13 cellular contexts compared by ENCODE assay signal in the genomic region with DNA sequence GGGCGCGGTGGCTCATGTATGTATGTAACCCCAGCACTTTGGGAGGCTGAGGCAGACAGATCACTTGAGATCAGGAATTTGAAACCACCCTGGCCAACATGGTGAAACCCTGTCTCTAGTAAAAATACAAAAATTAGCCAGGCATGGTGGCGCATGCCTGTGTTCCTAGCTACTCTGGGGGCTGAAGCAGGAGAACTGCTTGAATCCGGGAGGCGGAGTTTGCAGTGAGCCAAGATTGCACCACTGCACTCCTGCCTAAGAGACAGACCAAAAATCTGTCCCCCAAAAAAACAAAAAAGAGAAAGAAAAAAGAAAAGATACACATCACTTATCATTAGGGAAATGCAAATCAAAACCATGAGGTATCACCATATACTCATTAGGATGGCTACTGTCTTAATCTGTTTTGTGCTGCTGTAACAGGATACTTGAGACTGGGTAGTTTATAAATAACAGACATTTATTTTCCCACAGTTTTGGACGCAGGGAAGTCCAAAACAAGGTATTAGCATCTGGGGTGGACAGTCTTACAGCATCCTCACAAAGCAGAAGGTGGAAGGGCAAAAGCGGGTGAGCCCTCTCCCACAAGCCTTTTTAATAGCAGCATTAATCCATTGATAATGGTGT. TPM values are rescaled to one million over a fixed set of nuclear protein-coding genes. Genes with fewer than 3 reads are reported as not detected.
DNase-seq lines count a peak whose midpoint lies in the region; ATAC-seq and TF ChIP-seq lines count a peak whose summit lies in the region.
"Not testable (repeated sequence)": the region's sequence is repeated elsewhere in the genome, so short reads cannot be mapped to it uniquely, and the experiment has no call there.
"Had no signal": no experiment of that assay in that cellular context is flagged by ENCODE, and none has a peak within 500 bp of the region (broad histone marks: within the 10 kb centered on the region; RNA-seq: fewer than 3 reads in every experiment).

No MANE protein-coding gene starts in this region.

- H3K27me3 ChIP-seq in H9 (ENCODE audit: insufficient read depth, low read length); cardiac muscle cell; left ventricle myocardium inferior (ENCODE audit: low read depth); parathyroid adenoma (ENCODE audit: control insufficient read depth, insufficient read depth, low read length); gastrocnemius medialis; thyroid gland: not testable (repeated sequence)

- not testable (repeated sequence) for H3K79me1 ChIP-seq in H9 (ENCODE audit: insufficient read depth, low read depth, low read length, poor library complexity, severe bottlenecking)

- not testable (repeated sequence) for H3K36me3 Mint-ChIP-seq in H9 (ENCODE audit: insufficient read depth in 1 of 3, low read depth in 3 of 3)

- not testable (repeated sequence) for H2BK12ac ChIP-seq in H9 (ENCODE audit: insufficient read length, low read depth, low read length)

- H4K91ac ChIP-seq in H9 (ENCODE audit: insufficient read length, low read depth, low read length) = not testable (repeated sequence)

- H3K36me3 ChIP-seq in cardiac muscle cell; left ventricle myocardium inferior; parathyroid adenoma (ENCODE audit: control insufficient read depth, insufficient read depth, low read length); gastrocnemius medialis; thyroid gland: not testable (repeated sequence)

- not testable (repeated sequence) for H4K20me1 ChIP-seq in H9 (ENCODE audit: control insufficient read depth, insufficient read depth, insufficient read length)

- not testable (repeated sequence) for H4K8ac ChIP-seq in H9 (replicated peaks; ENCODE audit: insufficient read length, low read depth, low read length)

- DNase-seq in H9; cardiac muscle cell (ENCODE audit: low read depth in 1 of 2, low spot score in 1 of 2); left ventricle myocardium inferior: not testable (repeated sequence)
- DNase-seq in fibroblast of peridontal ligament (ENCODE audit: extremely low read depth) (peak; percentile 2), myocyte (ENCODE audit: low read depth) (peak; percentile 18), gastrocnemius medialis (peak in 1 of 2 donors; percentile 27), thyroid gland (peak; percentile 34 to 51)

- not testable (repeated sequence) for H3K14ac ChIP-seq in H9 (ENCODE audit: insufficient read depth, low read length)

- not testable (repeated sequence) for H3K4me3 Mint-ChIP-seq in H9

- H2AFZ ChIP-seq in H9 (ENCODE audit: low read length); parathyroid adenoma: not testable (repeated sequence)

- H3K9me3 Mint-ChIP-seq in H9 = not testable (repeated sequence)

- not testable (repeated sequence) for H3K4me1 ChIP-seq in H9 (ENCODE audit: insufficient read depth, low read length); cardiac muscle cell (ENCODE audit: low read depth); parathyroid adenoma; thyroid gland
- H3K4me1 ChIP-seq in left ventricle myocardium inferior (peaks cover 23% of the 10 kb centered on the region), gastrocnemius medialis (peaks cover 13 to 15% of the 10 kb centered on the region in 2 donors)

- not testable (repeated sequence) for H2AK5ac ChIP-seq in H9 (ENCODE audit: insufficient read length, low read length)

- ATAC-seq in gastrocnemius medialis = peak; percentile 60 to 64

- H3K27ac Mint-ChIP-seq in H9 = peak overlapping the region in 2 of 3 experiments; percentile 47; a peak in 3 of 7 replicates

- H3K27me3 Mint-ChIP-seq in H9 (ENCODE audit: low read depth) = not testable (repeated sequence)

- not testable (repeated sequence) for H3K27ac ChIP-seq in H9 (ENCODE audit: insufficient read length, low read depth, low read length); thyroid gland
- H3K27ac ChIP-seq in cardiac muscle cell (peak overlapping the region; percentile 60), left ventricle myocardium inferior (replicated peaks) (peak overlapping the region; percentile 75), parathyroid adenoma (peak overlapping the region; percentile 42), gastrocnemius medialis (peak overlapping the region; percentile 66 to 76 (median 68))

- H3K9me3 ChIP-seq in H9 (ENCODE audit: control insufficient read depth, low read depth, low read length); cardiac muscle cell (ENCODE audit: low read depth); parathyroid adenoma (ENCODE audit: control insufficient read depth, low read length); gastrocnemius medialis; thyroid gland: not testable (repeated sequence)
- peaks cover 10% of the 10 kb centered on the region for H3K9me3 ChIP-seq in left ventricle myocardium inferior (replicated peaks)

- not testable (repeated sequence) for H2BK5ac ChIP-seq in H9 (ENCODE audit: insufficient read length, low read length)

- H3K23ac ChIP-seq in H9 (ENCODE audit: insufficient read length, low read depth, low read length) = not testable (repeated sequence)

- H2BK20ac ChIP-seq in H9 (ENCODE audit: low read depth, low read length, poor library complexity, severe bottlenecking) = not testable (repeated sequence)

- not testable (repeated sequence) for H3K79me2 ChIP-seq in H9 (ENCODE audit: insufficient read depth, low read length); parathyroid adenoma

- not testable (repeated sequence) for H3K4me2 ChIP-seq in H9 (ENCODE audit: insufficient read depth, insufficient read length, low read length); parathyroid adenoma (ENCODE audit: low read length)

- H3K4ac ChIP-seq in H9 (ENCODE audit: low read depth, low read length) = not testable (repeated sequence)

- H3K56ac ChIP-seq in H9 (ENCODE audit: insufficient read length, low read depth, low read length) = not testable (repeated sequence)

- no CpG with 5 or more reads among the region's 7 CpGs for WGBS in H9 (ENCODE audit: extremely low coverage, insufficient read length, low lambda C conversion rate)
- whole genome bisulfite sequencing in thyroid gland, 2 donors = 87 to 90% methylated on average over 7 of the region's 7 CpGs

- peaks cover 14 to 16% of the 10 kb centered on the region in 2 experiments for H3K4me1 Mint-ChIP-seq in H9

- not testable (repeated sequence) for H3K9ac ChIP-seq in H9 (ENCODE audit: extremely low read depth, insufficient read length, low read length); parathyroid adenoma

- intact Hi-C loops in left ventricle myocardium inferior (cut with micrococcal nuclease); gastrocnemius medialis (cut with DNase I; ENCODE audit: low total_unique reads); thyroid gland (cut with DNase I): not testable (repeated sequence)

- H2BK120ac ChIP-seq in H9 (ENCODE audit: low read depth, low read length, poor library complexity, severe bottlenecking) = not testable (repeated sequence)

- not testable (repeated sequence) for H4K5ac ChIP-seq in H9 (ENCODE audit: insufficient read length, low read depth, low read length)

- H2BK15ac ChIP-seq in H9 (ENCODE audit: low read depth, low read length) = not testable (repeated sequence)

- TF ChIP-seq CTCF in H9 (conservative IDR thresholded peaks at IDR 0.05); cardiac muscle cell (IDR thresholded peaks at IDR 0.05; ENCODE audit: low read depth, low read length); left ventricle myocardium inferior (IDR thresholded peaks at IDR 0.05; ENCODE audit: borderline replicate concordance); parathyroid adenoma (IDR thresholded peaks at IDR 0.05); gastrocnemius medialis (IDR thresholded peaks at IDR 0.05 in 4 of 5, conservative IDR thresholded peaks at IDR 0.05 in 1 of 5); thyroid gland (IDR thresholded peaks at IDR 0.05): not testable (repeated sequence)

- H3K18ac ChIP-seq in H9 (ENCODE audit: insufficient read length, low read depth, low read length) = not testable (repeated sequence)

- not testable (repeated sequence) for H3K4me3 ChIP-seq in cardiac muscle cell; left ventricle myocardium inferior; parathyroid adenoma (ENCODE audit: low read depth, low read length); thyroid gland (replicated peaks in 1 of 3)
- peak overlapping the region in 2 of 4 donors; percentile 3 to 24 for H3K4me3 ChIP-seq in gastrocnemius medialis

- not testable (repeated sequence) for H3T11ph ChIP-seq in H9 (ENCODE audit: low read length)

- in situ Hi-C loops in gastrocnemius medialis (cut with MboI; ENCODE audit: low sequenced_read_pairs in 4 of 4) = not testable (repeated sequence)

- H3K23me2 ChIP-seq in H9 (ENCODE audit: insufficient read length, low read depth, low read length, poor library complexity, severe bottlenecking) = not testable (repeated sequence)

- TF ChIP-seq POLR2A in gastrocnemius medialis (IDR thresholded peaks at IDR 0.05); thyroid gland (IDR thresholded peaks at IDR 0.05): not testable (repeated sequence)

RNA-seq across cellular contexts. Expression of a gene that starts 55.0 kb away (rescaled TPM):
- total RNA-seq in H9 (2021) = 0.48 and 0.57 TPM in 2 replicates
- 0.33 TPM in 1 of 2 replicates, not detected in the other for total RNA-seq in cardiac muscle cell
- polyA plus RNA-seq in cardiac muscle cell = 0.40 and 0.91 TPM in 2 replicates
- not detected for total RNA-seq in left ventricle myocardium inferior
- not detected in 2 replicates for total RNA-seq in myocyte
- 0.76 TPM for polyA plus RNA-seq in myocyte (2012)
- total RNA-seq in gastrocnemius medialis = not detected
- not detected for total RNA-seq in thyroid gland
- total RNA-seq: A172; A673; Calu3; CD4-positive, alpha-beta memory T cell had no signal
- polyA plus RNA-seq: BJ had no signal

RNA-seq across cellular contexts. Expression of a gene that starts 55.3 kb away (rescaled TPM):
- total RNA-seq in H9 (2021) = 82.2 and 85.5 TPM in 2 replicates
- 29.0 and 33.9 TPM in 2 replicates for total RNA-seq in cardiac muscle cell
- 60.9 and 65.5 TPM in 2 replicates for polyA plus RNA-seq in cardiac muscle cell
- 0.14 TPM for total RNA-seq in left ventricle myocardium inferior
- 0.36 and 0.83 TPM in 2 replicates for total RNA-seq in myocyte
- 1.1 TPM for polyA plus RNA-seq in myocyte (2012)
- total RNA-seq in gastrocnemius medialis = under 1 TPM in 1 of 4 donors, not detected in 3; 0.58 TPM
- 1 to 10 TPM in 3 of 4 donors, under 1 TPM in 1; 0.89 to 6.3 (median 2.2) TPM for total RNA-seq in thyroid gland
- total RNA-seq: CD4-positive, alpha-beta memory T cell had no signal
- polyA plus RNA-seq: CD4-positive, alpha-beta memory T cell had no signal
